ENCODE assay signal across 8 cellular contexts in the genomic region with DNA sequence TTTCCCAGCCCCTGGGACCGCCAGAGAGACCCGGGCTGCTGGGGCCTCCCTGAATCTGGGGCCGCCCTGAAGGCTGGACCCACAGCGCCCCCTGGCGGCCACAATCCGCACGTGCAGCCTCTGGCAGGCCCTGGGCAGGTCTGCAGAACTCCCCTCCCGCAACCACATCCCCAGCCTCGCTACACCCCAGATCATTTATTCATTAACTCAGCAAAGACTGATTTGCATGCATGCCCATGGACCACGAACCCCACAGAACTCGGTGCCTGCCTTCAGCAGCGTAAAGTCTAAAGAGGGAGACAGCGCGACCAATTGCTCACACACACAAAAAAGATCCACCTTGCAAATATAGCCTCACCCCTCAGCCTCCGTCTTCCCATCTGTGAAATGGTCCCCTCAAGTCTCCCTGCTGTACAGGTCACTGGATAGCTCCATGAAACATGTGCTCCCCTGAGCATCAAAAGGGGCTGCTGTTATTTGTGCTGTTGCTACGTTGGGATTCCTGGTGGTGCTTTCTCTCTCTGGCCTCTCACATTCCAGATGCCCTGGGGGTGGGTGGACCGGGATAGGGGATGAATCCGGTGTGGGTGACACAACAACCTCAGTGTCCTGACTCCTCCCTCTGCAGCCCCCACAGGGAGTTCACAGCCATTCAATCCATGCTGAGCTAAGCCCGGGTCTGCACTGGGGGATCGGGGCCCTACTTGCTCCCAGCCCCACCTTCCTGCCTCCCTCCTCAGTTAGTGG.
DNase-seq lines count a peak whose midpoint lies in the region; ATAC-seq and TF ChIP-seq lines count a peak whose summit lies in the region.

No MANE protein-coding gene starts in this region.

- peak; percentile 97 for TF ChIP-seq CTCF in RWPE2 (IDR thresholded peaks at IDR 0.05; ENCODE audit: poor library complexity, severe bottlenecking)

- DNase-seq in DMS53 treated with DMSO at 0.1 percent for 48 hours (lab: John Stamatoyannopoulos, UW; ENCODE audit: unreplicated experiment) (peak; percentile 44), RWPE2 (ENCODE audit: low spot score) (no peak), activated gamma-delta T cell (lab: John Stamatoyannopoulos, UW) (peak; percentile 64), glomerular visceral epithelial cell (ENCODE audit: extremely low spot score) (peak; percentile 87), posterior cingulate gyrus (peak; percentile 70 to 98 (median 89)), ureter (ENCODE audit: low spot score) (peak; percentile 81)

- no peaks in the 10 kb centered on the region for H3K36me3 ChIP-seq in RWPE2 (ENCODE audit: low read depth)

- no peak overlapping the region for H3K4me3 ChIP-seq in RWPE2 (ENCODE audit: severe bottlenecking)

- ATAC-seq in GM21515 (IDR thresholded peaks at IDR 0.05; ENCODE audit: unreplicated experiment) (peak; percentile 65), RWPE2 (ENCODE audit: low read depth) (peak; percentile 79)

- no peaks in the 10 kb centered on the region for H3K27me3 ChIP-seq in RWPE2 (ENCODE audit: insufficient read depth, poor library complexity, severe bottlenecking)

- intact Hi-C loops in posterior cingulate gyrus (cut with DNase I) = loop anchor here (1.0 to 10.0 kb wide), 3 partner anchors 199 to 715 kb away; no protein-coding TSS in a partner anchor

- no peak for TF ChIP-seq EP300 in Ishikawa (IDR thresholded peaks at IDR 0.05; ENCODE audit: borderline replicate concordance)

- H3K27ac ChIP-seq in RWPE2 (ENCODE audit: poor library complexity, severe bottlenecking) = no peak overlapping the region

- H3K4me1 ChIP-seq in RWPE2 (ENCODE audit: insufficient read depth, poor library complexity, severe bottlenecking) = peaks cover 3% of the 10 kb centered on the region

- peaks cover 3% of the 10 kb centered on the region for H3K9me3 ChIP-seq in RWPE2 (ENCODE audit: severe bottlenecking)

- TF ChIP-seq RAD21 in Ishikawa (IDR thresholded peaks at IDR 0.05; ENCODE audit: low read depth) = peak; percentile 95

TF ChIP-seq in Ishikawa, 13 proteins besides CTCF, POLR2A, EP300 and RAD21:
- TF ChIP-seq, protein P1, sequence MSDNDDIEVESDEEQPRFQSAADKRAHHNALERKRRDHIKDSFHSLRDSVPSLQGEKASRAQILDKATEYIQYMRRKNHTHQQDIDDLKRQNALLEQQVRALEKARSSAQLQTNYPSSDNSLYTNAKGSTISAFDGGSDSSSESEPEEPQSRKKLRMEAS (IDR thresholded peaks at IDR 0.05) = no peak; the same call in 1 of the 2 replicates
TF ChIP-seq in Ishikawa: peak in this region for 0.
